ENCODE assay signal across 38 cellular contexts in genomic region chr17:8096541-8096940, GRCh38. TPM values are rescaled to one million over a fixed set of nuclear protein-coding genes. Genes with fewer than 3 reads are reported as not detected.
"Had no signal": no experiment of that assay in that cellular context is flagged by ENCODE, and none has a peak within 500 bp of the region (broad histone marks: within the 10 kb centered on the region; RNA-seq: fewer than 3 reads in every experiment).

No MANE protein-coding gene starts in this region.

- H3K36me3 ChIP-seq: MG63 had no signal

- H3K9me3 ChIP-seq: MG63 had no signal

- DNase-seq: Karpas-422, Kasumi-1, MG63, MM.1S, MV-4-11, NCI-H1048, NCI-H1092, NCI-H1092 treated with DMSO at 0.1 percent for 48 hours, NCI-H1105, NCI-H1105 treated with DMSO at 0.1 percent for 48 hours, NCI-H1417, NCI-H1417 treated with DMSO at 0.1 percent for 48 hours, NCI-H1436, NCI-H1436 treated with DMSO at 0.1 percent for 48 hours, NCI-H146, NCI-H1694, NCI-H1694 treated with DMSO at 0.1 percent for 48 hours, NCI-H187, NCI-H187 treated with DMSO at 0.1 percent for 48 hours, NCI-H1930, NCI-H2029, NCI-H2029 treated with DMSO at 0.1 percent for 48 hours, NCI-H2081, NCI-H2081 treated with DMSO at 0.1 percent for 48 hours, NCI-H2107, NCI-H2171, NCI-H2171 treated with DMSO at 0.1 percent for 48 hours, NCI-H2227 treated with DMSO at 0.1 percent for 48 hours, NCI-H226, NCI-H345, NCI-H446, NCI-H446 treated with DMSO at 0.1 percent for 48 hours, NCI-H510A, NCI-H510A treated with DMSO at 0.1 percent for 48 hours, NCI-H524 had no signal

- H3K4me3 ChIP-seq: MG63 had no signal

RNA-seq across cellular contexts. Expression of gene ALOX12B, which starts 9.0 kb away (rescaled TPM):
- total RNA-seq: M059J had no signal

RNA-seq across cellular contexts. Expression of gene ALOXE3, which starts 21.8 kb away (rescaled TPM):
- total RNA-seq: LHCN-M2, NCI-H460 had no signal

RNA-seq across cellular contexts. Expression of gene ALOX15B, which starts 57.7 kb away (rescaled TPM):
- total RNA-seq: M059J, NCI-H460 had no signal
